Comparison of ENCODE assay signal across 8 cellular contexts in the genomic region with DNA sequence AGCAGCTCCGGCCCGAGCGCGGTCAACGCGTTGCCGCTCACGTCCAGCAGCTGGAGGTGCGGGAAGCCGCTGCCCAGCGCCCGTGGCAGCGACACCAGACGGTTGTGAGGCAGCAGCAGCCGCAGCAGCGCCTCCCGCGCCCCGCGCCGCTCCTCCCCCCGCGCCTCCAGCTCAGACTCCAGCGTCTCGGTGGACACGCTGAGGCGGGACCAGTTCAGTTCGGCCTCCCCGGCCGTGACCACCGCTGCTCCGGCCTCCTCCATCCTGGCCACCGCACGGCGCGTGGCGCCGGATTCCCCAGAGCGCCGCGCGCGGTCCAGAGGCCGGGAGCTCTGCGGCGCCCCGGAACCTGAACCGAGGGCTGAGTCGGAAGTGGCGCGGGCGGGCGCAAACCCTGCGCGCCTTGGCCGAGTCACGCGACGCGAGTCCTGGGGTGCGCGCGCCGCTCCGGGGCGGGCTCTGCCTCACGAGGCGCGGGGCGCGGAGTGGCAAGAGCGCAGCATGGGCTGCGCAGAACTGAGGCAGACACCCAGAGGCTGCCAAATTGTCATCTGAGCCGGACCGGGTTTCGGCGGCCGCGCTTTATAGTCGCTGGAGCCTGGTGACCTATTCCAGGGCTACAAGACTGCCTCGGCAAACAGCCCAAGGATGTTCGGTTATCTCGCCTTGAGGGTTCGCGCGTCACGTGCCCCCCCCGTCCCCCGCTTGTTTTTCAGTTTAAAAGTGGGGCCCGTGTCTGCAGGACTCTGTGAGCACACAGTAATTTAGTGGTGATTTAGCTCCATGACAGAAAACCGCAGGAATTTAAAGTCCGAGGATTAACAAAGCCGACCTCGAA. TPM values are rescaled to one million over a fixed set of nuclear protein-coding genes. Genes with fewer than 3 reads are reported as not detected.
DNase-seq lines count a peak whose midpoint lies in the region; ATAC-seq and TF ChIP-seq lines count a peak whose summit lies in the region.

A gene (minus strand): TSS at position 374 of the 838 bp plus-strand sequence. CDS start 111 bp downstream, at position 263.

- H3K4me1 ChIP-seq in SK-N-SH (ENCODE audit: control insufficient read depth in 1 of 2, insufficient read depth in 2 of 2, low read depth in 1 of 2, low read length in 1 of 2) (peaks cover 6 to 12% of the 10 kb centered on the region in 2 experiments; a peak in 3 of 4 replicates), osteoblast (ENCODE audit: insufficient read depth, low read length) (peaks cover 28% of the 10 kb centered on the region), testis (peaks cover 6% of the 10 kb centered on the region)

- peak; percentile 19 to 39; a peak in 2 of 4 replicates for TF ChIP-seq EP300 in SK-N-SH (IDR thresholded peaks at IDR 0.05; ENCODE audit: borderline replicate concordance in 1 of 2, low read depth in 1 of 2, low read length in 1 of 2)

- ATAC-seq in HG02610 (IDR thresholded peaks at IDR 0.05; ENCODE audit: unreplicated experiment) = peak; percentile 89

- CTCF ChIA-PET in SK-N-SH (lab: Yijun Ruan, JAX) = interaction anchor here (0.6 to 3.0 kb wide), 12 partner anchors 13 to 458 kb away, joined by 3 to 10 read pairs (median 4); no protein-coding TSS in a partner anchor

- POLR2A ChIA-PET in SK-N-SH (lab: Yijun Ruan, JAX) = interaction anchor here (0.6 to 3.4 kb wide), 7 partner anchors 12 to 1424 kb away, joined by 3 to 28 read pairs (median 5); a partner anchor contains a TSS

- H3K9me3 ChIP-seq in SK-N-SH (no peaks in the 10 kb centered on the region), osteoblast (ENCODE audit: low read depth, low read length) (no peaks in the 10 kb centered on the region), testis (no peaks in the 10 kb centered on the region)

- H3K4me3 ChIP-seq in GM12864 (ENCODE audit: low read depth, low read length) (peak within 1 kb of the TSS; percentile 91), SK-N-SH (ENCODE audit: low read depth in 2 of 2, low read length in 1 of 2) (peak within 1 kb of the TSS; percentile 90 to 94), osteoblast (ENCODE audit: insufficient read depth, low read length) (peak within 1 kb of the TSS; percentile 90), testis (peak within 1 kb of the TSS; percentile 86 to 90)

- H3K9ac ChIP-seq in SK-N-SH = peak within 1 kb of the TSS; percentile 76

- no peaks in the 10 kb centered on the region for H3K9me2 ChIP-seq in SK-N-SH

- H3K27me3 ChIP-seq in SK-N-SH (ENCODE audit: insufficient read depth) (no peaks in the 10 kb centered on the region), osteoblast (ENCODE audit: insufficient read depth, low read length) (no peaks in the 10 kb centered on the region), testis (no peaks in the 10 kb centered on the region)

- TF ChIP-seq RAD21 in SK-N-SH (IDR thresholded peaks at IDR 0.05; ENCODE audit: low read length) = no peak; the same call in 1 of the 2 replicates

- H3K4me2 ChIP-seq in SK-N-SH (peak within 1 kb of the TSS; percentile 92), osteoblast (ENCODE audit: insufficient read depth, low read length) (peak within 1 kb of the TSS; percentile 88)

- no peak for TF ChIP-seq POLR2A in testis (IDR thresholded peaks at IDR 0.05)

- WGBS in SK-N-SH (ENCODE audit: low lambda C conversion rate) = 0% methylated on average over 4 of the region's 94 CpGs
- WGBS in testis, 2 donors = 0% methylated on average over 25 to 55 of the region's 94 CpGs

- DNase-seq in GM12864 (ENCODE audit: low read depth) (peak; percentile 74), NCI-H1048 (lab: John Stamatoyannopoulos, UW) (peak; percentile 94), SK-N-SH (peak; percentile 95), glomerular endothelial cell (ENCODE audit: extremely low read depth, low read depth, low spot score) (no peak), osteoblast (ENCODE audit: insufficient read length, low spot score, missing footprints) (peak; percentile 97), testis (peak; percentile 92)
- DNase-seq in activated naive CD4-positive, alpha-beta T cell treated with anti-CD3 and anti-CD28 coated beads, Interleukin-2, amount 50 U/mL, for 16 hours = peak; percentile 94

- TF ChIP-seq CTCF in GM12864 (IDR thresholded peaks at IDR 0.05; ENCODE audit: low read depth, low read length, missing control alignments) (peak; percentile 26), SK-N-SH (IDR thresholded peaks at IDR 0.05) (peak; percentile 31), osteoblast (IDR thresholded peaks at IDR 0.05; ENCODE audit: extremely low read depth, low read depth, low read length) (peak; percentile 13), testis (IDR thresholded peaks at IDR 0.05) (peak in 1 of 3 experiments; percentile 21)

- H3K36me3 ChIP-seq in SK-N-SH (replicated peaks in 1 of 2; ENCODE audit: control insufficient read depth in 1 of 2, insufficient read depth in 2 of 2, low read length in 1 of 2) = peaks cover 0 to 9% of the 10 kb centered on the region in 2 experiments
- peaks cover 6% of the 10 kb centered on the region for H3K36me3 ChIP-seq in osteoblast (ENCODE audit: insufficient read depth, low read length)
- no peaks in the 10 kb centered on the region for H3K36me3 ChIP-seq in testis (ENCODE audit: low read depth, missing control alignments)

- H4K20me1 ChIP-seq in SK-N-SH (ENCODE audit: insufficient read depth) = peaks cover 22% of the 10 kb centered on the region
- peaks cover 31% of the 10 kb centered on the region for H4K20me1 ChIP-seq in osteoblast (ENCODE audit: insufficient read depth, low read length)

- H3K79me2 ChIP-seq in SK-N-SH (ENCODE audit: insufficient read depth) (peaks cover 47% of the 10 kb centered on the region), osteoblast (ENCODE audit: insufficient read depth, low read length) (peaks cover 46% of the 10 kb centered on the region)

- H2AFZ ChIP-seq in SK-N-SH (ENCODE audit: low read depth) = peak within 1 kb of the TSS; percentile 99
- H2AFZ ChIP-seq in osteoblast (ENCODE audit: low read length) = peak within 1 kb of the TSS; percentile 94

- intact Hi-C loops in testis (cut with DNase I; ENCODE audit: low total_unique reads) = no loop called here

- H3F3A ChIP-seq in SK-N-SH (replicated peaks; ENCODE audit: insufficient read depth) = peaks cover 13% of the 10 kb centered on the region

- H3K27ac ChIP-seq in SK-N-SH (ENCODE audit: low read depth in 2 of 2, low read length in 1 of 2) (peak within 1 kb of the TSS; percentile 87 to 96), osteoblast (ENCODE audit: low read depth, low read length) (peak within 1 kb of the TSS; percentile 82), testis (peak within 1 kb of the TSS; percentile 94 to 96)

TF ChIP-seq in SK-N-SH, 30 proteins besides CTCF, POLR2A, EP300 and RAD21 (continues in another document):
- TF ChIP-seq FOSL2 (IDR thresholded peaks at IDR 0.05; ENCODE audit: borderline replicate concordance, low read depth) (no peak), RFX5 (IDR thresholded peaks at IDR 0.05; ENCODE audit: low read length) (no peak), FOXM1 (IDR thresholded peaks at IDR 0.05; ENCODE audit: low read depth) (no peak; the same call in 1 of the 2 replicates), EZH2phosphoT487 (IDR thresholded peaks at IDR 0.05; ENCODE audit: borderline replicate concordance, low read depth) (no peak), TEAD4 (IDR thresholded peaks at IDR 0.05; ENCODE audit: borderline replicate concordance, insufficient read depth) (no peak), MEF2A (IDR thresholded peaks at IDR 0.05; ENCODE audit: borderline replicate concordance, low read depth) (no peak), TCF12 (IDR thresholded peaks at IDR 0.05) (no peak), JUND (IDR thresholded peaks at IDR 0.05) (no peak), SIN3A (IDR thresholded peaks at IDR 0.05; ENCODE audit: borderline replicate concordance, low read depth, low read length) (peak; percentile 15; the same call in 1 of the 2 replicates), POLR2AphosphoS5 (IDR thresholded peaks at IDR 0.05; ENCODE audit: low read depth, low read length) (peak; percentile 68), CHD2 (IDR thresholded peaks at IDR 0.05; ENCODE audit: low read length, partially characterized antibody) (peak; percentile 51), SMC3 (IDR thresholded peaks at IDR 0.05; ENCODE audit: low read depth, low read length) (no peak), NFIC (IDR thresholded peaks at IDR 0.05; ENCODE audit: borderline replicate concordance) (peak; percentile 33; the same call in 1 of the 2 replicates), GABPA (IDR thresholded peaks at IDR 0.05; ENCODE audit: low read depth) (peak; percentile 84), ELF1 (IDR thresholded peaks at IDR 0.05) (no peak), GATA2 (CRISPR knock-in tag; IDR thresholded peaks at IDR 0.05) (peak; percentile 29; the same call in 1 of the 2 replicates), NRF1 (IDR thresholded peaks at IDR 0.05; ENCODE audit: low read depth, low read length) (peak; percentile 89)
- TF ChIP-seq, protein P1, sequence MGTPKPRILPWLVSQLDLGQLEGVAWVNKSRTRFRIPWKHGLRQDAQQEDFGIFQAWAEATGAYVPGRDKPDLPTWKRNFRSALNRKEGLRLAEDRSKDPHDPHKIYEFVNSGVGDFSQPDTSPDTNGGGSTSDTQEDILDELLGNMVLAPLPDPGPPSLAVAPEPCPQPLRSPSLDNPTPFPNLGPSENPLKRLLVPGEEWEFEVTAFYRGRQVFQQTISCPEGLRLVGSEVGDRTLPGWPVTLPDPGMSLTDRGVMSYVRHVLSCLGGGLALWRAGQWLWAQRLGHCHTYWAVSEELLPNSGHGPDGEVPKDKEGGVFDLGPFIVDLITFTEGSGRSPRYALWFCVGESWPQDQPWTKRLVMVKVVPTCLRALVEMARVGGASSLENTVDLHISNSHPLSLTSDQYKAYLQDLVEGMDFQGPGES (IDR thresholded peaks at IDR 0.05; ENCODE audit: low read depth, low read length) = no peak
- TF ChIP-seq, protein P2, sequence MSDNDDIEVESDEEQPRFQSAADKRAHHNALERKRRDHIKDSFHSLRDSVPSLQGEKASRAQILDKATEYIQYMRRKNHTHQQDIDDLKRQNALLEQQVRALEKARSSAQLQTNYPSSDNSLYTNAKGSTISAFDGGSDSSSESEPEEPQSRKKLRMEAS (IDR thresholded peaks at IDR 0.05; ENCODE audit: low read depth) = peak; percentile 74; the same call in 1 of the 2 replicates

RNA-seq across cellular contexts. Expression of the gene that starts here (rescaled TPM):
- 5.8 and 8.1 TPM in 2 replicates for polyA plus RNA-seq in SK-N-SH (2012; rRNA removed)
- polyA plus RNA-seq in SK-N-SH (2012; cell fraction: cytosol; rRNA removed) = 10.0 and 11.6 TPM in 2 replicates
- polyA plus RNA-seq in SK-N-SH (2012; cell fraction: nucleus; rRNA removed) = 3.0 and 5.0 TPM in 2 replicates
- 14.9 and 17.7 TPM in 2 replicates for total RNA-seq in glomerular endothelial cell
- total RNA-seq in osteoblast = 49.8 and 49.9 TPM in 2 replicates
- 10 to 100 TPM; 18.6 to 21.2 TPM for total RNA-seq in testis
- 8.5 TPM for polyA plus RNA-seq in testis (ENCODE audit: insufficient read depth, low read depth, low replicate concordance)
